Comparison of ENCODE assay signal across 27 cellular contexts in the genomic region with DNA sequence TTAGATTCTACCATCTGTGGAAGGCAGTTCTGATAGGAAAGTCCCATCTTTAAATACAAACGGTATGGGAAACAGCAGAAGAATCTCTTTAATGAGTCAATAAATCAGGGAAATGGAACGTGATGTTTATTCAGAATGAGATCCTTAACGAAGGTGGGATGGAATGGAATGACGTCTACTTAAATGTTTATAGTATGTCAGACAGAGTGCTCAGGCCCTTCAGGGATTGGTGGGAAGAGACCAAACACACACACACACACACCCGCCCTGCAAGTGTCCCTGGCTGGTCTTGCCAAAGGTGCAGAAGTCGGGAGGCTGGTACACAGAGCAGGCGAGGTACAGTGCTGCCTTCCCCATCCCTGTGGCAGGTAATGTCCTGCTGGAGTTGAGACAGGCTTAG.
DNase-seq lines count a peak whose midpoint lies in the region; ATAC-seq and TF ChIP-seq lines count a peak whose summit lies in the region.
"Had no signal": no experiment of that assay in that cellular context is flagged by ENCODE, and none has a peak within 500 bp of the region (broad histone marks: within the 10 kb centered on the region; RNA-seq: fewer than 3 reads in every experiment).

No MANE protein-coding gene starts in this region.

- no peaks in the 10 kb centered on the region for H3K27me3 ChIP-seq in aorta (ENCODE audit: control insufficient read depth in 1 of 2, insufficient read depth in 2 of 2, low read length in 1 of 2)
- H3K27me3 ChIP-seq: BE2C had no signal

- peak; percentile 33 for DNase-seq in NCI-H774 (lab: John Stamatoyannopoulos, UW)
- peak; percentile 17 for DNase-seq in left kidney (ENCODE audit: low read depth, low spot score)
- DNase-seq in activated CD4-positive, alpha-beta T cell treated with anti-CD3 and anti-CD28 coated beads, Interleukin-2, amount 50 U/mL, for 48 hours = no peak
- no peak for DNase-seq in aorta
- no peak for DNase-seq in left cardiac atrium
- DNase-seq in GM10266 (ENCODE audit: extremely low spot score) = no peak
- DNase-seq: BE2C; Calu3; CD8-positive, alpha-beta memory T cell; Kasumi-1; MV-4-11; NCI-H1105; NCI-H1436 treated with DMSO at 0.1 percent for 48 hours; NCI-H187 treated with DMSO at 0.1 percent for 48 hours; NCI-H2107; NCI-H446; NCI-H524 treated with DMSO at 0.1 percent for 48 hours; SIG-M5; SW 1271 had no signal

- TF ChIP-seq CTCF in HEK293 (tag by site-specific recombination; IDR thresholded peaks at IDR 0.05) (no peak), GM10266 (IDR thresholded peaks at IDR 0.05; ENCODE audit: control insufficient read depth, insufficient read depth, low read depth, missing control alignments) (no peak)

- H3K36me3 ChIP-seq in HEK293 (ENCODE audit: control insufficient read depth in 2 of 2, insufficient read depth in 1 of 2, low read length in 2 of 2) (no peaks in the 10 kb centered on the region), aorta (ENCODE audit: control insufficient read depth in 1 of 2, insufficient read depth in 2 of 2, low read length in 1 of 2) (no peaks in the 10 kb centered on the region)
- H3K36me3 ChIP-seq: BE2C had no signal

- H3K4me3 ChIP-seq in HEK293 (ENCODE audit: low read depth, low read length) (no peak overlapping the region), aorta (ENCODE audit: low read length in 2 of 2) (no peak overlapping the region)
- H3K4me3 ChIP-seq: GM12878, K562, SK-N-MC had no signal

- no peaks in the 10 kb centered on the region for H3K9me3 ChIP-seq in HEK293 (ENCODE audit: control insufficient read depth, insufficient read depth, low read depth, low read length)
- no peaks in the 10 kb centered on the region for H3K9me3 ChIP-seq in aorta (ENCODE audit: control insufficient read depth, low read length)
- H3K9me3 ChIP-seq: BE2C had no signal

- WGBS in aorta, 2 donors = 78 to 89% methylated on average over 7 of the region's 7 CpGs

- ATAC-seq in aorta (ENCODE audit: low FRiP score) (no peak), left cardiac atrium (no peak)
- ATAC-seq: GM12878, HCT116, HepG2, K562, Panc1 had no signal

- intact Hi-C loops in aorta (cut with DNase I) (no loop called here), left cardiac atrium (cut with DNase I) (no loop called here)

- no peak overlapping the region for H3K27ac ChIP-seq in HEK293 (ENCODE audit: extremely low read depth, low read depth, low read length)
- no peak overlapping the region for H3K27ac ChIP-seq in aorta (ENCODE audit: low read depth in 1 of 2, low read length in 2 of 2)
- H3K27ac ChIP-seq: RWPE1, SK-N-MC had no signal

- POLR2A ChIA-PET in HEK293 (lab: Yijun Ruan, JAX) = no interaction called here

- H3K4me1 ChIP-seq in HEK293 (ENCODE audit: control insufficient read depth, insufficient read depth, low read length) = no peaks in the 10 kb centered on the region
- no peaks in the 10 kb centered on the region for H3K4me1 ChIP-seq in aorta (ENCODE audit: control insufficient read depth in 1 of 2, insufficient read depth in 2 of 2, low read length in 2 of 2)
- H3K4me1 ChIP-seq: BE2C had no signal

- CTCF ChIA-PET in HEK293 (lab: Yijun Ruan, JAX) = no interaction called here

TF ChIP-seq in HEK293, 187 proteins besides CTCF, POLR2A, EP300 and RAD21:
- TF ChIP-seq ZSCAN30 (tag by site-specific recombination; IDR thresholded peaks at IDR 0.05) (no peak), ZNF114 (tag by site-specific recombination; IDR thresholded peaks at IDR 0.05) (no peak), ZFP3 (tag by site-specific recombination; IDR thresholded peaks at IDR 0.05; ENCODE audit: low read depth) (no peak), SP2 (tag by site-specific recombination; IDR thresholded peaks at IDR 0.05) (peak; percentile 15; the same call in 1 of the 2 replicates), YY1 (tag by site-specific recombination; IDR thresholded peaks at IDR 0.05) (no peak), ZNF629 (tag by site-specific recombination; IDR thresholded peaks at IDR 0.05) (0 out of 2 replicates have a peak, but pooled peaks have one; percentile 25), PRDM6 (tag by site-specific recombination; IDR thresholded peaks at IDR 0.05) (no peak), ZNF600 (tag by site-specific recombination; IDR thresholded peaks at IDR 0.05) (peak; percentile 29; the same call in 1 of the 2 replicates), ZNF549 (tag by site-specific recombination; IDR thresholded peaks at IDR 0.05) (no peak), WT1 (tag by site-specific recombination; IDR thresholded peaks at IDR 0.05) (peak; percentile 53), ZNF843 (tag by site-specific recombination; IDR thresholded peaks at IDR 0.05) (0 out of 2 replicates have a peak, but pooled peaks have one; percentile 32), PRDM10 (tag by site-specific recombination; IDR thresholded peaks at IDR 0.05) (peak; percentile 55; the same call in 1 of the 2 replicates), ZNF530 (tag by site-specific recombination; IDR thresholded peaks at IDR 0.05; ENCODE audit: low read depth) (no peak)
- TF ChIP-seq, protein P1, sequence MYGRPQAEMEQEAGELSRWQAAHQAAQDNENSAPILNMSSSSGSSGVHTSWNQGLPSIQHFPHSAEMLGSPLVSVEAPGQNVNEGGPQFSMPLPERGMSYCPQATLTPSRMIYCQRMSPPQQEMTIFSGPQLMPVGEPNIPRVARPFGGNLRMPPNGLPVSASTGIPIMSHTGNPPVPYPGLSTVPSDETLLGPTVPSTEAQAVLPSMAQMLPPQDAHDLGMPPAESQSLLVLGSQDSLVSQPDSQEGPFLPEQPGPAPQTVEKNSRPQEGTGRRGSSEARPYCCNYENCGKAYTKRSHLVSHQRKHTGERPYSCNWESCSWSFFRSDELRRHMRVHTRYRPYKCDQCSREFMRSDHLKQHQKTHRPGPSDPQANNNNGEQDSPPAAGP (tag by site-specific recombination; IDR thresholded peaks at IDR 0.05) = peak; percentile 36; the same call in 1 of the 2 replicates

Comparison
In these comparisons a context has a peak if more than half of its experiments do, and no peak if none do; other contexts are left out.
1. DNase-seq: peak in NCI-H774 (single experiment) and left kidney (single experiment); none in activated CD4-positive, alpha-beta T cell treated with anti-CD3 and anti-CD28 coated beads, Interleukin-2, amount 50 U/mL, for 48 hours (0 of 2), aorta (0 of 2), left cardiac atrium (single experiment) and GM10266 (single experiment).